Comparison of ENCODE assay signal across 27 cellular contexts in genomic region chr7:73963252-73963822, GRCh38.
"Had no signal": no experiment of that assay in that cellular context is flagged by ENCODE, and none has a peak within 500 bp of the region (broad histone marks: within the 10 kb centered on the region; RNA-seq: fewer than 3 reads in every experiment).

No MANE protein-coding gene starts in this region.

- H3K4me3 ChIP-seq: mucosa of descending colon, spleen, suprapubic skin, tibial artery, upper lobe of right lung had no signal

- H3K27ac Mint-ChIP-seq: activated CD4-positive, alpha-beta memory T cell treated with anti-CD3 and anti-CD28 coated beads, Interleukin-2, amount 10 ng/mL, durations not matched to agents 7 days and 5 days; activated T-helper 17 cell treated with anti-CD3 and anti-CD28 coated beads, Interleukin-2, amount 50 U/mL, for 72 hours; effector memory CD8-positive, alpha-beta T cell; natural killer cell treated with Interleukin-12 subunit alpha and Interleukin-12 subunit beta and Interleukin-15 and Interleukin-18, amount 100 ng/mL, for 72 hours had no signal

- H3K9me3 Mint-ChIP-seq: activated T-helper 17 cell treated with anti-CD3 and anti-CD28 coated beads, Interleukin-2, amount 50 U/mL, for 72 hours had no signal

- H3K4me3 Mint-ChIP-seq: activated CD4-positive, alpha-beta memory T cell treated with anti-CD3 and anti-CD28 coated beads, Interleukin-2, amount 10 ng/mL, durations not matched to agents 7 days and 5 days; activated CD4-positive, alpha-beta T cell treated with anti-CD3 and anti-CD28 coated beads, Interleukin-2, amount 10 ng/mL, durations not matched to agents 7 days and 5 days; activated T-cell treated with anti-CD3 and anti-CD28 coated beads, Interleukin-2, amount 50 U/mL, for 4 hours; activated T-helper 17 cell treated with anti-CD3 and anti-CD28 coated beads, Interleukin-2, amount 50 U/mL, for 72 hours; effector memory CD8-positive, alpha-beta T cell; natural killer cell treated with Interleukin-12 subunit alpha and Interleukin-12 subunit beta and Interleukin-15 and Interleukin-18, amount 100 ng/mL, for 72 hours had no signal

- DNase-seq: activated CD4-positive, alpha-beta memory T cell treated with anti-CD3 and anti-CD28 coated beads, Interleukin-2, amount 10 ng/mL, durations not matched to agents 7 days and 5 days; activated CD4-positive, alpha-beta T cell treated with anti-CD3 and anti-CD28 coated beads for 1 hour; activated CD4-positive, alpha-beta T cell treated with anti-CD3 and anti-CD28 coated beads, Interleukin-2, amount 10 ng/mL, durations not matched to agents 7 days and 5 days; activated CD8-positive, alpha-beta memory T cell treated with anti-CD3 and anti-CD28 coated beads, Interleukin-2, amount 50 U/mL, for 48 hours; activated gamma-delta T cell treated with Interleukin-2 at 50 U/mL for 16 hours; activated naive CD4-positive, alpha-beta T cell treated with anti-CD3 and anti-CD28 coated beads, Interleukin-2, amount 50 U/mL, for 16 hours; activated T-cell treated with anti-CD3 and anti-CD28 coated beads, Interleukin-2, amount 50 U/mL, for 4 hours; amygdala; caudate nucleus; cortex of kidney; effector memory CD8-positive, alpha-beta T cell; head of caudate nucleus; hippocampal formation; left cardiac atrium; left ventricle myocardium superior; mucosa of descending colon; posterior cingulate gyrus; right cardiac atrium; spleen; stimulated activated naive CD4-positive, alpha-beta T cell; tibial artery; upper lobe of right lung had no signal

- H3K27ac ChIP-seq: spleen, suprapubic skin, tibial artery, upper lobe of right lung had no signal

- H3K4me1 Mint-ChIP-seq: activated CD4-positive, alpha-beta memory T cell treated with anti-CD3 and anti-CD28 coated beads, Interleukin-2, amount 10 ng/mL, durations not matched to agents 7 days and 5 days; activated CD4-positive, alpha-beta T cell treated with anti-CD3 and anti-CD28 coated beads, Interleukin-2, amount 10 ng/mL, durations not matched to agents 7 days and 5 days; activated T-helper 17 cell treated with anti-CD3 and anti-CD28 coated beads, Interleukin-2, amount 50 U/mL, for 72 hours had no signal

- ATAC-seq: activated T-cell treated with anti-CD3 and anti-CD28 coated beads, Interleukin-2, amount 50 U/mL, for 4 hours; activated T-helper 17 cell treated with anti-CD3 and anti-CD28 coated beads, Interleukin-2, amount 50 U/mL, for 72 hours; effector memory CD8-positive, alpha-beta T cell; left cardiac atrium; left ventricle myocardium superior; mucosa of descending colon; natural killer cell treated with Interleukin-12 subunit alpha and Interleukin-12 subunit beta and Interleukin-15 and Interleukin-18, amount 100 ng/mL, for 72 hours; right cardiac atrium; upper lobe of right lung had no signal

- H3K4me1 ChIP-seq: spleen, suprapubic skin, upper lobe of right lung had no signal

- H3K36me3 ChIP-seq: spleen, suprapubic skin, tibial artery, upper lobe of right lung had no signal

- H3K27me3 ChIP-seq: spleen, suprapubic skin, tibial artery, upper lobe of right lung had no signal

- FAIRE-seq: endothelial cell of umbilical vein, keratinocyte had no signal
